In the genomic region with DNA sequence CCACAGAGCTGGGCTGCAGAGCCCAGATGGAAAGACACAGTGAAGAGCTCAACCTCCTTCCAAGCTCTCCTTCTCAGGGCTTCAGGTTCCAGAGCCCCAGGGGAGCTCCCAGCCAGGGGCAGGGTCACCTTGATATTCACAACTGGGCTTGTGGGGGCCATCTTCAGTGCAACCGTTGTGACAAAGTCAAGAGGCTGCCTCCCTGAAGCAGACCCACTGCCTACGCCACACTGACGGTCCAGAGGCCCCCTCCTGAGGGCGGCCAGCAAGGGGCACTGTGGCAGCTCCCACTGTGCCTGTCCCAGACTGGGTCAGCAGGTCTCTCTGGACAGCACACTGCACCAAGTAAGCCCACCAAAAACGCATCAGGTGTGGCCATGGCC, we compare ENCODE assay signal across 22 cellular contexts.
"Had no signal": no experiment of that assay in that cellular context is flagged by ENCODE, and none has a peak within 500 bp of the region (broad histone marks: within the 10 kb centered on the region; RNA-seq: fewer than 3 reads in every experiment).

No MANE protein-coding gene starts in this region.

- ATAC-seq: activated CD8-positive, alpha-beta T cell treated with anti-CD3 and anti-CD28 coated beads, Interleukin-2, amount 10 ng/mL, durations not matched to agents 7 days and 5 days; effector memory CD8-positive, alpha-beta T cell; left colon; naive thymus-derived CD8-positive, alpha-beta T cell; right cardiac atrium; stimulated activated naive CD8-positive, alpha-beta T cell treated with anti-CD3 and anti-CD28 coated beads, Interleukin-15, Interleukin-2, amounts not matched to agents 100 U/mL and 50 U/mL, for 24 hours; T-helper 17 cell had no signal

- H3K4me3 Mint-ChIP-seq: activated CD4-positive, alpha-beta T cell treated with anti-CD3 and anti-CD28 coated beads, Interleukin-2, amount 10 ng/mL, durations not matched to agents 24 days and 14 days; activated CD8-positive, alpha-beta T cell treated with anti-CD3 and anti-CD28 coated beads, Interleukin-2, amount 10 ng/mL, durations not matched to agents 7 days and 5 days; activated T-helper 1 cell treated with anti-CD3 and anti-CD28 coated beads, Interleukin-12 subunit alpha, Interleukin-12 subunit beta, Interleukin-2, Interleukin-4 antibody, amounts not matched to agents 30 ng/mL and 10 ng/mL and 1 ng/mL, durations not matched to agents 14 hours and 24 hours and 36 hours; effector memory CD8-positive, alpha-beta T cell; memory B cell; naive thymus-derived CD8-positive, alpha-beta T cell; T-helper 17 cell had no signal

- DNase-seq: activated CD4-positive, alpha-beta T cell treated with anti-CD3 and anti-CD28 coated beads, Interleukin-2, amount 10 ng/mL, durations not matched to agents 24 days and 14 days; activated CD8-positive, alpha-beta memory T cell treated with anti-CD3 and anti-CD28 coated beads, Interleukin-2, amount 50 U/mL, for 4 hours; activated CD8-positive, alpha-beta T cell treated with anti-CD3 and anti-CD28 coated beads, Interleukin-2, amount 10 ng/mL, durations not matched to agents 7 days and 5 days; activated naive CD4-positive, alpha-beta T cell treated with Interleukin-2 at 50 U/mL for 16 hours; dermis blood vessel endothelial cell; effector memory CD8-positive, alpha-beta T cell; foreskin melanocyte; left colon; naive thymus-derived CD8-positive, alpha-beta T cell; occipital lobe; stimulated activated naive CD8-positive, alpha-beta T cell treated with anti-CD3 and anti-CD28 coated beads, Interleukin-15, Interleukin-2, amounts not matched to agents 100 U/mL and 50 U/mL, for 24 hours; T-helper 17 cell; transverse colon; WERI-Rb-1 had no signal

- H3K9me3 Mint-ChIP-seq: activated CD4-positive, alpha-beta T cell treated with anti-CD3 and anti-CD28 coated beads, Interleukin-2, amount 10 ng/mL, durations not matched to agents 24 days and 14 days; activated T-helper 1 cell treated with anti-CD3 and anti-CD28 coated beads, Interleukin-12 subunit alpha, Interleukin-12 subunit beta, Interleukin-2, Interleukin-4 antibody, amounts not matched to agents 30 ng/mL and 10 ng/mL and 1 ng/mL, durations not matched to agents 14 hours and 24 hours and 36 hours; effector memory CD8-positive, alpha-beta T cell; memory B cell; naive thymus-derived CD8-positive, alpha-beta T cell had no signal

- H3K27me3 Mint-ChIP-seq: activated CD4-positive, alpha-beta T cell treated with anti-CD3 and anti-CD28 coated beads, Interleukin-2, amount 10 ng/mL, durations not matched to agents 24 days and 14 days; effector memory CD8-positive, alpha-beta T cell; memory B cell; naive thymus-derived CD8-positive, alpha-beta T cell; T-helper 17 cell had no signal

- H3K9me3 ChIP-seq: ascending aorta, breast epithelium, prostate gland, transverse colon had no signal

- H3K4me3 ChIP-seq: ascending aorta, breast epithelium, prostate gland, smooth muscle cell, transverse colon had no signal

- H3K27ac Mint-ChIP-seq: activated CD4-positive, alpha-beta T cell treated with anti-CD3 and anti-CD28 coated beads, Interleukin-2, amount 10 ng/mL, durations not matched to agents 24 days and 14 days; activated CD8-positive, alpha-beta T cell treated with anti-CD3 and anti-CD28 coated beads, Interleukin-2, amount 10 ng/mL, durations not matched to agents 7 days and 5 days; activated T-helper 1 cell treated with anti-CD3 and anti-CD28 coated beads, Interleukin-12 subunit alpha, Interleukin-12 subunit beta, Interleukin-2, Interleukin-4 antibody, amounts not matched to agents 30 ng/mL and 10 ng/mL and 1 ng/mL, durations not matched to agents 14 hours and 24 hours and 36 hours; effector memory CD8-positive, alpha-beta T cell; memory B cell; T-helper 17 cell had no signal

- H3K4me1 Mint-ChIP-seq: activated CD4-positive, alpha-beta T cell treated with anti-CD3 and anti-CD28 coated beads, Interleukin-2, amount 10 ng/mL, durations not matched to agents 24 days and 14 days had no signal

- H3K27me3 ChIP-seq: ascending aorta, breast epithelium, transverse colon had no signal

- H3K27ac ChIP-seq: ascending aorta, breast epithelium, epithelial cell of prostate, prostate gland, transverse colon, WERI-Rb-1 had no signal

- H3K4me1 ChIP-seq: ascending aorta, breast epithelium, prostate gland, transverse colon had no signal
